In genomic region chr5:150763023-150763793, GRCh38 we compare ENCODE assay signal across 1 cellular context.
TF ChIP-seq lines count a peak whose summit lies in the region.

No MANE protein-coding gene starts in this region.

TF ChIP-seq in HepG2, 621 proteins besides CTCF, POLR2A, EP300 and RAD21 (continued from another document):
- 0 out of 2 replicates have a peak, but pooled peaks have one; percentile 30 for TF ChIP-seq SPEN (CRISPR knock-in tag; IDR thresholded peaks at IDR 0.05; ENCODE audit: low read depth)
- peak; percentile 18; the same call in 1 of the 2 replicates for TF ChIP-seq NFIC (IDR thresholded peaks at IDR 0.05; ENCODE audit: low read length)
- TF ChIP-seq SAP130 (CRISPR knock-in tag; IDR thresholded peaks at IDR 0.05; ENCODE audit: low read depth), result peak; percentile 33; the same call in 1 of the 2 replicates
- TF ChIP-seq ZNF431 (CRISPR knock-in tag; IDR thresholded peaks at IDR 0.05; ENCODE audit: borderline replicate concordance, low read depth), result no peak
- TF ChIP-seq TEAD3 (CRISPR knock-in tag; optimal IDR thresholded peaks at IDR 0.05; ENCODE audit: borderline replicate concordance), result peak; percentile 9
- 0 out of 2 replicates have a peak, but pooled peaks have one; percentile 43 for TF ChIP-seq ZNF441 (CRISPR knock-in tag; IDR thresholded peaks at IDR 0.05; ENCODE audit: borderline replicate concordance)
- TF ChIP-seq MXD4 (CRISPR knock-in tag; IDR thresholded peaks at IDR 0.05), result peak; percentile 41; the same call in 1 of the 2 replicates
